Comparison of ENCODE assay signal across 19 cellular contexts in the genomic region with DNA sequence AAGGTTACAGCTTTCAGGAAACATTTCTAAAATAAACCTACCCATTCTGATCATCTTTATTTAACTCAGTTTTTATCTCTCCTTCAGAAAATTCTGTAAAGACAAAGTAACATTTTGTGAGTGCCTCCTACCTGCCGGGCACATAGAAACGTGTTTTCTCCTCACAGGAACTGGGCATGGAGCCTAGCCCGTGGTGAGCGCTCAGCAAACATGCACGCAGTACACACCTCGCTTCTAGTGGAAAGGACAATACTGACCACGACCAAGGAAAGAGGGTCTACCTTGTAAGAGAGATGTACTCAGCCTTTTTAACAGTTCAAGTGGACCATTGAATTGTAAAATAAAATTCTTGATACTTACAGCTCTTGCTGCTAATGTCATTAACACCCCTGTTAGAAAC. TPM values are rescaled to one million over a fixed set of nuclear protein-coding genes. Genes with fewer than 3 reads are reported as not detected.
DNase-seq lines count a peak whose midpoint lies in the region; ATAC-seq, FAIRE-seq and TF ChIP-seq lines count a peak whose summit lies in the region.
"Had no signal": no experiment of that assay in that cellular context is flagged by ENCODE, and none has a peak within 500 bp of the region (broad histone marks: within the 10 kb centered on the region; RNA-seq: fewer than 3 reads in every experiment).

No MANE protein-coding gene starts in this region.

- ATAC-seq in HepG2, result no peak
- no peak for ATAC-seq in right lobe of liver
- peak; percentile 89 for ATAC-seq in left lung
- ATAC-seq in HG02571 (IDR thresholded peaks at IDR 0.05; ENCODE audit: unreplicated experiment), result no peak
- ATAC-seq: A549 had no signal

- H3K36me3 ChIP-seq in HepG2 (replicated peaks in 1 of 2; ENCODE audit: control insufficient read depth in 1 of 2, insufficient read depth in 2 of 2, low read length in 2 of 2) (no peaks in the 10 kb centered on the region), right lobe of liver (no peaks in the 10 kb centered on the region), left lung (peaks cover 0 to 44% of the 10 kb centered on the region in 2 donors), endodermal cell (ENCODE audit: control insufficient read depth, insufficient read depth, low read length) (peaks cover 33% of the 10 kb centered on the region)

- POLR2A ChIA-PET in HepG2 (lab: Yijun Ruan, JAX), result no interaction called here

- H3K27ac ChIP-seq in HepG2 (ENCODE audit: extremely low read length, insufficient read depth, low read length) (no peak overlapping the region), right lobe of liver (no peak overlapping the region), left lung (no peak overlapping the region), endodermal cell (ENCODE audit: low read depth, low read length) (no peak overlapping the region)
- H3K27ac ChIP-seq: A549, C4-2B, HL-60 had no signal

- H3K36me3 Mint-ChIP-seq in nephron progenitor cell (ENCODE audit: low read depth) (peaks cover 32% of the 10 kb centered on the region), endodermal cell (ENCODE audit: low read depth) (peaks cover 32% of the 10 kb centered on the region)

- H3K27me3 Mint-ChIP-seq in nephron progenitor cell (ENCODE audit: low read depth, poor library complexity), result peaks cover 4% of the 10 kb centered on the region
- no peaks in the 10 kb centered on the region for H3K27me3 Mint-ChIP-seq in endodermal cell (ENCODE audit: insufficient read depth)
- H3K27me3 Mint-ChIP-seq: CD4-positive, alpha-beta T cell had no signal

- no peaks in the 10 kb centered on the region for H3K9me3 Mint-ChIP-seq in nephron progenitor cell
- H3K9me3 Mint-ChIP-seq in endodermal cell, result no peaks in the 10 kb centered on the region
- H3K9me3 Mint-ChIP-seq: CD4-positive, alpha-beta T cell; H9 had no signal

- H3K27me3 ChIP-seq in HepG2 (ENCODE audit: control insufficient read depth in 1 of 2, insufficient read depth in 2 of 2, low read length in 2 of 2) (peaks cover 2 to 19% of the 10 kb centered on the region in 2 experiments; a peak in 4 of 5 replicates), right lobe of liver (no peaks in the 10 kb centered on the region), left lung (no peaks in the 10 kb centered on the region), endodermal cell (ENCODE audit: control insufficient read depth, insufficient read depth, low read length, poor library complexity, severe bottlenecking) (no peaks in the 10 kb centered on the region)

- no peak for DNase-seq in HepG2 (ENCODE audit: low spot score)
- no peak for DNase-seq in right lobe of liver
- no peak for DNase-seq in left lung
- DNase-seq in nephron progenitor cell, result no peak
- no peak for DNase-seq in activated naive CD4-positive, alpha-beta T cell treated with Interleukin-2 at 50 U/mL for 16 hours
- no peak for DNase-seq in endodermal cell
- DNase-seq: AML-193; Caco-2; CD4-positive, alpha-beta T cell; H9; IMR-90 had no signal

- no peaks in the 10 kb centered on the region for H3K79me2 ChIP-seq in HepG2 (ENCODE audit: insufficient read depth, low read length)

- no peak for TF ChIP-seq POLR2A in HepG2 (IDR thresholded peaks at IDR 0.05; ENCODE audit: insufficient read depth in 1 of 2, low read depth in 2 of 2, low read length in 2 of 2)
- TF ChIP-seq POLR2A in right lobe of liver (IDR thresholded peaks at IDR 0.05), result no peak

- intact Hi-C loops in HepG2 (cut with micrococcal nuclease; ENCODE audit: unreplicated experiment) (no loop called here), right lobe of liver (cut with DNase I) (no loop called here), left lung (cut with DNase I) (no loop called here)

- H3K4me3 ChIP-seq in HepG2 (replicated peaks in 1 of 3; ENCODE audit: insufficient read depth in 1 of 3, low read depth in 2 of 3, low read length in 3 of 3), result no peak overlapping the region
- H3K4me3 ChIP-seq in right lobe of liver, result no peak overlapping the region
- no peak overlapping the region for H3K4me3 ChIP-seq in left lung
- H3K4me3 ChIP-seq in endodermal cell (ENCODE audit: low read length), result no peak overlapping the region
- H3K4me3 ChIP-seq: A549 had no signal

- TF ChIP-seq RAD21 in HepG2 (CRISPR knock-in tag; IDR thresholded peaks at IDR 0.05), result no peak

- H3K4me1 ChIP-seq in HepG2 (ENCODE audit: insufficient read depth, low read length), result no peaks in the 10 kb centered on the region
- H3K4me1 ChIP-seq in right lobe of liver, result no peaks in the 10 kb centered on the region
- H3K4me1 ChIP-seq in left lung, result no peaks in the 10 kb centered on the region
- H3K4me1 ChIP-seq in endodermal cell (ENCODE audit: control insufficient read depth, insufficient read depth, low read length), result no peaks in the 10 kb centered on the region
- H3K4me1 ChIP-seq: A549, Caco-2 had no signal

- H4K20me1 ChIP-seq in HepG2 (ENCODE audit: insufficient read depth, low read length), result no peaks in the 10 kb centered on the region

- in situ Hi-C loops in HepG2 (cut with HindIII; ENCODE audit: extremely low pct_ligation_motif_present, low pct_unique_long_range_greater_than_20kb), result no loop called here

- no peaks in the 10 kb centered on the region for H3K9me3 ChIP-seq in HepG2 (ENCODE audit: low read length)
- H3K9me3 ChIP-seq in right lobe of liver, result no peaks in the 10 kb centered on the region
- H3K9me3 ChIP-seq in left lung, result no peaks in the 10 kb centered on the region
- no peaks in the 10 kb centered on the region for H3K9me3 ChIP-seq in endodermal cell (ENCODE audit: control insufficient read depth, low read length)
- H3K9me3 ChIP-seq: A549, Caco-2 had no signal

- no peak for FAIRE-seq in HepG2 (lab: Jason Lieb, UNC)
- FAIRE-seq: A549, D721Med, GM12891, GM19239, H1 had no signal

- H3K4me2 ChIP-seq in HepG2 (ENCODE audit: low read depth, low read length), result no peak overlapping the region
- H3K4me2 ChIP-seq: A549 had no signal

- CTCF ChIA-PET in HepG2 (lab: Yijun Ruan, JAX; ENCODE audit: low intra/inter-chr PET ratio, low total read pairs), result no interaction called here

- BruUV-seq in HepG2 (replicated peaks; lab: Mats Ljungman, UMichigan), result no TSS peak

- TF ChIP-seq EP300 in HepG2 (IDR thresholded peaks at IDR 0.05; ENCODE audit: low read depth in 2 of 2, low read length in 2 of 2), result no peak
- no peak for TF ChIP-seq EP300 in HepG2 (CRISPR knock-in tag; IDR thresholded peaks at IDR 0.05; ENCODE audit: borderline replicate concordance)

- peaks cover 17% of the 10 kb centered on the region for H3K4me1 Mint-ChIP-seq in nephron progenitor cell
- H3K4me1 Mint-ChIP-seq in endodermal cell, result no peaks in the 10 kb centered on the region
- H3K4me1 Mint-ChIP-seq: H9 had no signal

- TF ChIP-seq CTCF in HepG2 (CRISPR knock-in tag; IDR thresholded peaks at IDR 0.05) (no peak), right lobe of liver (IDR thresholded peaks at IDR 0.05) (no peak), left lung (IDR thresholded peaks at IDR 0.05) (no peak), nephron progenitor cell (IDR thresholded peaks at IDR 0.05) (no peak), endodermal cell (conservative IDR thresholded peaks at IDR 0.05) (no peak)

- H3K27ac Mint-ChIP-seq in nephron progenitor cell (peak overlapping the region; percentile 36), endodermal cell (no peak overlapping the region)
- H3K27ac Mint-ChIP-seq: CD4-positive, alpha-beta T cell; H9 had no signal

- H3K9ac ChIP-seq in HepG2 (ENCODE audit: insufficient read depth, low read depth, low read length) (no peak overlapping the region), endodermal cell (ENCODE audit: extremely low read depth, low read length, poor library complexity, severe bottlenecking) (no peak overlapping the region)

- no peak overlapping the region for H3K4me3 Mint-ChIP-seq in nephron progenitor cell
- H3K4me3 Mint-ChIP-seq in endodermal cell, result no peak overlapping the region
- H3K4me3 Mint-ChIP-seq: CD4-positive, alpha-beta T cell; H9 had no signal

- WGBS in HepG2 (ENCODE audit: low lambda C conversion rate), result 36% methylated on average over 7 of the region's 7 CpGs
- WGBS in right lobe of liver (ENCODE audit: insufficient coverage, low coverage, low lambda C conversion rate, missing lambda C conversion rate), result 69% methylated on average over 7 of the region's 7 CpGs
- WGBS in endodermal cell (ENCODE audit: insufficient coverage in 1 of 2, insufficient read length in 1 of 2), 2 experiments, result 94 to 96% methylated on average over 6 to 7 of the region's 7 CpGs

- no peak overlapping the region for H2AFZ ChIP-seq in HepG2 (ENCODE audit: low read length)

TF ChIP-seq in HepG2, 621 proteins besides CTCF, POLR2A, EP300 and RAD21:
- TF ChIP-seq ZNF205 (CRISPR knock-in tag; IDR thresholded peaks at IDR 0.05) (0 out of 2 replicates have a peak, but pooled peaks have one; percentile 54), JDP2 (CRISPR knock-in tag; IDR thresholded peaks at IDR 0.05; ENCODE audit: borderline replicate concordance) (no peak)

RNA-seq across cellular contexts. Expression of a gene that starts 24.8 kb away (rescaled TPM):
- total RNA-seq in HepG2 (2016; rRNA removed; fragmentation: Illumina TruSeq; extraction: Trizol) (22.4 and 32.3 TPM in 2 replicates), right lobe of liver (10 to 100 TPM; 17.0 to 24.8 (median 21.5) TPM), left lung (10 to 100 TPM; 60.5 to 62.3 TPM), endodermal cell (10 to 100 TPM; 33.8 to 35.2 TPM)
- total RNA-seq in HepG2 (2016; cell fraction: cytosol; rRNA removed; fragmentation: Illumina TruSeq; extraction: Trizol; ENCODE audit: low read depth), result 3.3 and 4.9 TPM in 2 replicates
- total RNA-seq in HepG2 (2016; cell fraction: insoluble cytoplasmic fraction; rRNA removed; fragmentation: Illumina TruSeq; extraction: Trizol), result 22.9 and 30.7 TPM in 2 replicates
- 5.4 and 7.1 TPM in 2 replicates for total RNA-seq in HepG2 (2016; cell fraction: membrane; rRNA removed; fragmentation: Illumina TruSeq; extraction: Trizol)
- 67.0 and 70.2 TPM in 2 replicates for total RNA-seq in HepG2 (2016; cell fraction: nucleus; rRNA removed; fragmentation: Illumina TruSeq; extraction: Trizol)
- polyA plus RNA-seq in HepG2 (2011; rRNA removed), result 24.3 and 25.2 TPM in 2 replicates
- polyA plus RNA-seq in HepG2 (2011; cell fraction: cytosol; rRNA removed), result 17.3 and 21.0 TPM in 2 replicates
- 39.1 and 40.8 TPM in 2 replicates for polyA plus RNA-seq in HepG2 (2011; cell fraction: nucleus; rRNA removed)
- polyA plus RNA-seq in HepG2 (2012), result 18.0 and 22.9 TPM in 2 replicates
- polyA plus RNA-seq in HepG2 (2016; cell fraction: cytosol; fragmentation: Illumina TruSeq; extraction: Trizol; ENCODE audit: low read depth), result 0.63 and 0.76 TPM in 2 replicates
- 10.6 and 10.9 TPM in 2 replicates for polyA plus RNA-seq in HepG2 (2016; cell fraction: insoluble cytoplasmic fraction; fragmentation: Illumina TruSeq; extraction: Trizol; ENCODE audit: low read depth)
- polyA plus RNA-seq in HepG2 (2016; cell fraction: membrane; fragmentation: Illumina TruSeq; extraction: Trizol; ENCODE audit: low read depth), result 1.1 and 1.4 TPM in 2 replicates
- 40.0 and 48.7 TPM in 2 replicates for polyA plus RNA-seq in HepG2 (2016; cell fraction: nucleus; fragmentation: Illumina TruSeq; extraction: Trizol; ENCODE audit: insufficient read depth, low read depth)
- polyA minus RNA-seq in HepG2 (2011; rRNA and poly(A)+ RNA removed; ENCODE audit: low replicate concordance), result 69.7 and 110 TPM in 2 replicates
- polyA minus RNA-seq in HepG2 (2011; cell fraction: cytosol; rRNA and poly(A)+ RNA removed), result 23.3 and 31.7 TPM in 2 replicates
- polyA minus RNA-seq in HepG2 (2011; cell fraction: nucleus; rRNA and poly(A)+ RNA removed), result 194 and 209 TPM in 2 replicates
- polyA plus RNA-seq in endodermal cell (2013, experiment 1 of 2), result 49.2 TPM
- polyA plus RNA-seq in endodermal cell (2013, experiment 2 of 2), result 50.5 TPM
